In genomic region chr12:127912266-127912665, GRCh38 we compare ENCODE assay signal across 26 cellular contexts.
"Had no signal": no experiment of that assay in that cellular context is flagged by ENCODE, and none has a peak within 500 bp of the region (broad histone marks: within the 10 kb centered on the region; RNA-seq: fewer than 3 reads in every experiment).

No MANE protein-coding gene starts in this region.

- H3K27me3 ChIP-seq: neutrophil, ovary, right lobe of liver, sigmoid colon, stomach, thyroid gland, tibial nerve, upper lobe of right lung, uterus had no signal

- DNase-seq: naive thymus-derived CD8-positive, alpha-beta T cell; nephron progenitor cell; nucleus accumbens; ovary; posterior cingulate gyrus; psoas muscle; right cardiac atrium; right lobe of liver; sigmoid colon; small intestine; stimulated activated CD4-positive, alpha-beta T cell treated with anti-CD3 and anti-CD28 coated beads, Interleukin-15, amount 100 ng/mL, for 24 hours; stimulated activated CD4-positive, alpha-beta T cell treated with anti-CD3 and anti-CD28 coated beads, Interleukin-2, amount 100 ng/mL, for 24 hours; stimulated activated CD4-positive, alpha-beta T cell treated with anti-CD3 and anti-CD28 coated beads, Interleukin-2, amount 100 ng/mL, for 48 hours; stimulated activated CD4-positive, alpha-beta T cell treated with anti-CD3 and anti-CD28 coated beads, Interleukin-4, amount 100 ng/mL, for 24 hours; stimulated activated naive B cell treated with anti-CD40 and anti-IgM and Interleukin-4, amounts not matched to agents 10 μg/mL and 1 μg/mL and 100 μg/mL, for 72 hours; stimulated activated naive CD4-positive, alpha-beta T cell treated with Interleukin-2 at 50 U/mL for 16 hours; stomach; thyroid gland; upper lobe of right lung; uterus had no signal

- H3K9me3 ChIP-seq: neutrophil, ovary, psoas muscle, right lobe of liver, sigmoid colon, stomach, thoracic aorta, thyroid gland, tibial nerve, upper lobe of right lung, uterus had no signal

- H3K4me1 ChIP-seq: parathyroid adenoma, psoas muscle, right lobe of liver, sigmoid colon, stomach, thyroid gland, tibial nerve, upper lobe of right lung, uterus had no signal

- H3K4me3 ChIP-seq: ovary, psoas muscle, right lobe of liver, sigmoid colon, stomach, thoracic aorta, thyroid gland, tibial nerve, upper lobe of right lung, uterus had no signal

- H3K9ac ChIP-seq: parathyroid adenoma had no signal

- H3K36me3 ChIP-seq: neutrophil, ovary, right lobe of liver, sigmoid colon, stomach, thoracic aorta, thyroid gland, tibial nerve, upper lobe of right lung, uterus had no signal

- H3K27ac ChIP-seq: neutrophil, ovary, parathyroid adenoma, psoas muscle, right lobe of liver, sigmoid colon, stomach, thoracic aorta, thyroid gland, tibial nerve, upper lobe of right lung, uterus had no signal

- ATAC-seq: naive thymus-derived CD8-positive, alpha-beta T cell; natural killer cell treated with Interleukin-12 subunit alpha and Interleukin-12 subunit beta and Interleukin-15 and Interleukin-18, amount 100 ng/mL, for 72 hours; psoas muscle; right cardiac atrium; right lobe of liver; stimulated activated effector memory CD8-positive, alpha-beta T cell treated with anti-CD3 and anti-CD28 coated beads, Interleukin-12 subunit alpha, Interleukin-12 subunit beta, amount 100 ng/mL, for 72 hours; stimulated activated naive B cell treated with anti-CD40 and anti-IgM and Interleukin-4, amounts not matched to agents 10 μg/mL and 1 μg/mL and 100 μg/mL, for 72 hours; upper lobe of right lung had no signal
